ENCODE assay signal across 28 cellular contexts in the genomic region with DNA sequence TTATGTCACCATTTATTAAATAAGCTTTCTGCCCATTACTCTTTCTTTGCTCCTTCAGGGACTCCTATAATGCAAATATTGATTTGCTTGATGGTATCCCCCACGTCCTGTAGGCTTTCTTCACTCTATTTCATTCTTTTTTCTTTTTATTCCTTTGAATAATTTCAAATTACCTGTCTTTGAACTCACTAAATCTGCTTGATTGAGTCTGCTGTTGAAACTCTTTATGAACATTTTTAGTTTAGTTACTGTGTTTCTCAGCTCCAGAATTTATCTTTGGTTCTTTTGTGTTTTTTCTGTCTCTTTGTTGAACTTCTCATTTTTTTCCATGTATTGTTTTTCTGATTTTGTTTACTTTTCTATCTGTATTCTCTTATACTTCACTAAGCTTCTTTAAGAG.
"Had no signal": no experiment of that assay in that cellular context is flagged by ENCODE, and none has a peak within 500 bp of the region (broad histone marks: within the 10 kb centered on the region; RNA-seq: fewer than 3 reads in every experiment).

No MANE protein-coding gene starts in this region.

- H3K4me1 ChIP-seq: colonic mucosa, esophagus muscularis mucosa, foreskin keratinocyte, gastrocnemius medialis, gastroesophageal sphincter, heart left ventricle, heart right ventricle had no signal

- H3K4me2 ChIP-seq: hepatocyte had no signal

- H3K27me3 ChIP-seq: colonic mucosa, esophagus squamous epithelium, foreskin keratinocyte, gastrocnemius medialis, hepatocyte had no signal

- H3K4me3 ChIP-seq: colonic mucosa, coronary artery, dorsolateral prefrontal cortex, esophagus muscularis mucosa, esophagus squamous epithelium, gastrocnemius medialis, gastroesophageal sphincter, heart left ventricle, heart right ventricle, hepatocyte had no signal

- H3K36me3 ChIP-seq: colonic mucosa, esophagus muscularis mucosa, esophagus squamous epithelium, gastrocnemius medialis, gastroesophageal sphincter, heart left ventricle, heart right ventricle had no signal

- H3K79me2 ChIP-seq: hepatocyte had no signal

- FAIRE-seq: colon, endometrium, endothelial cell of umbilical vein, frontal cortex had no signal

- ATAC-seq: effector memory CD8-positive, alpha-beta T cell; foreskin keratinocyte; gastrocnemius medialis; gastroesophageal sphincter; heart left ventricle; heart right ventricle had no signal

- DNase-seq: colonic mucosa; cortex of kidney; dermis blood vessel endothelial cell; dorsolateral prefrontal cortex; effector CD4-positive, alpha-beta T cell; effector CD8-positive, alpha-beta T cell; effector memory CD4-positive, alpha-beta T cell; effector memory CD8-positive, alpha-beta T cell; endodermal cell; erythroblast; esophagus squamous epithelium; foreskin fibroblast; foreskin keratinocyte; foreskin melanocyte; gastrocnemius medialis; glutamatergic neuron; head of caudate nucleus; heart left ventricle; heart right ventricle had no signal

- H2AFZ ChIP-seq: hepatocyte had no signal

- H3K27ac ChIP-seq: colonic mucosa, coronary artery, dorsolateral prefrontal cortex, epithelial cell of prostate, esophagus muscularis mucosa, esophagus squamous epithelium, foreskin keratinocyte, gastrocnemius medialis, gastroesophageal sphincter, heart left ventricle, heart right ventricle, hepatocyte had no signal

- H3K9me3 ChIP-seq: colonic mucosa, gastrocnemius medialis had no signal
